Comparison of ENCODE assay signal across 8 cellular contexts in genomic region chrX:15853586-15854079, GRCh38. TPM values are rescaled to one million over a fixed set of nuclear protein-coding genes. Genes with fewer than 3 reads are reported as not detected.
DNase-seq lines count a peak whose midpoint lies in the region; ATAC-seq and TF ChIP-seq lines count a peak whose summit lies in the region.

No MANE protein-coding gene starts in this region.

- TF ChIP-seq CTCF in WERI-Rb-1 (IDR thresholded peaks at IDR 0.05; ENCODE audit: low read depth, low read length) (no peak), stomach (IDR thresholded peaks at IDR 0.05) (no peak)

- H3K36me3 ChIP-seq in WERI-Rb-1 (peaks cover 15% of the 10 kb centered on the region), stomach (no peaks in the 10 kb centered on the region)

- peak overlapping the region; percentile 87 for H3K27ac ChIP-seq in WERI-Rb-1
- peak overlapping the region in 3 of 5 donors; percentile 83 to 97 (median 95) for H3K27ac ChIP-seq in stomach

- intact Hi-C loops in stomach (cut with DNase I; ENCODE audit: low total_unique reads) = no loop called here

- no peak for ATAC-seq in GM19463 (IDR thresholded peaks at IDR 0.05; ENCODE audit: unreplicated experiment)

- WGBS in stomach, 5 donors = 23 to 31% (median 26%) methylated on average over 14 of the region's 14 CpGs

- H3K4me1 ChIP-seq in stomach = peaks cover 0 to 30% (median 14%) of the 10 kb centered on the region in 4 donors

- H3K27me3 ChIP-seq in WERI-Rb-1 (ENCODE audit: insufficient read depth, low read depth, severe bottlenecking) = no peaks in the 10 kb centered on the region
- H3K27me3 ChIP-seq in stomach = peaks cover 0 to 10% (median 0%) of the 10 kb centered on the region in 3 donors

- H3K9me3 ChIP-seq in WERI-Rb-1 (ENCODE audit: severe bottlenecking) (no peaks in the 10 kb centered on the region), stomach (no peaks in the 10 kb centered on the region)

- DNase-seq in NCI-H748 (lab: John Stamatoyannopoulos, UW; ENCODE audit: unreplicated experiment) = peak; percentile 26
- DNase-seq in NCI-H748 treated with DMSO at 0.1 percent for 48 hours (lab: John Stamatoyannopoulos, UW) = no peak
- DNase-seq in WERI-Rb-1 = peak; percentile 8
- DNase-seq in stomach = no peak
- DNase-seq in SHP77 (lab: John Stamatoyannopoulos, UW) = no peak
- no peak for DNase-seq in amygdala (lab: John Stamatoyannopoulos, UW)

- peak overlapping the region; percentile 70 for H3K4me3 ChIP-seq in WERI-Rb-1 (ENCODE audit: low read depth, low read length)
- H3K4me3 ChIP-seq in iPS-11a (ENCODE audit: low read depth, low read length) = peak overlapping the region; percentile 82
- peak overlapping the region; percentile 69 to 86 (median 77) for H3K4me3 ChIP-seq in stomach

- TF ChIP-seq POLR2A in stomach (IDR thresholded peaks at IDR 0.05) = no peak

- no peak for TF ChIP-seq EP300 in stomach (IDR thresholded peaks at IDR 0.05)

RNA-seq across cellular contexts. Expression of gene AP1S2, which starts 1.0 kb away (rescaled TPM):
- total RNA-seq in stomach = 100 to 1,000 TPM in 1 of 5 donors, 10 to 100 TPM in 3, 1 to 10 TPM in 1; 8.1 to 146 (median 53.6) TPM
- 10 to 100 TPM; 12.1 to 15.8 (median 14.9) TPM for polyA plus RNA-seq in stomach

Comparison
In these comparisons a context has a peak if more than half of its experiments do, and no peak if none do; other contexts are left out.
1. DNase-seq: peak in NCI-H748 (single experiment) and WERI-Rb-1 (single experiment); none in NCI-H748 treated with DMSO at 0.1 percent for 48 hours (single experiment), stomach (single experiment), SHP77 (0 of 2) and amygdala (0 of 56).
2. Peak in every context shown above with its lines, with median percentiles within 50 percentile points of each other: H3K4me3 ChIP-seq.